Comparison of ENCODE assay signal across 2 cellular contexts in the genomic region with DNA sequence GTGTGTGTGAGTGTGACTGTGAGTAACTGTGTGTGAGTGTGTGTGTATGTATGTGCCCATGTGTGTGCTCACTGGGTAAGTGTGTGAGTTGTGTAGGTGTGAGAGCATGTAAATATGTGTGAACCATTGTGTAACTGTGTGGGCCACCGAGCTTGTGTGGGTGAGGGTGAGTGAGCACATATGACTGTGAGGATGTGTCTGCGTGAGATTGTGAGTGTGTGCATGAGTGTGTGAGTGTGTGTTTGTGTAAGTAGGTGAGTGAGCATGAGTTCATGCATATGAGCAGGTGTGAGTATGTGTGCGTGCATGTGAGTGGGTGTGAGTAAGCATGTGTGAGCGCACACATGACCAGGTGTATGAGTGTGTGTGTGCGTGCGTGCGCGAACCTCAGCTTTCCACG.
TF ChIP-seq lines count a peak whose summit lies in the region.

No MANE protein-coding gene starts in this region.

TF ChIP-seq in GM12891, 5 proteins besides CTCF, POLR2A, EP300 and RAD21 (continued from another document):
- TF ChIP-seq POLR2AphosphoS5 (IDR thresholded peaks at IDR 0.05; ENCODE audit: low read depth, low read length) = no peak

TF ChIP-seq in WTC11, 78 proteins besides CTCF, POLR2A, EP300 and RAD21 (continued from another document):
- no peak for TF ChIP-seq ZNF121 (CRISPR knock-in tag; IDR thresholded peaks at IDR 0.05)
